Comparison of ENCODE assay signal across 17 cellular contexts in genomic region chr1:212500986-212501385, GRCh38.
"Had no signal": no experiment of that assay in that cellular context is flagged by ENCODE, and none has a peak within 500 bp of the region (broad histone marks: within the 10 kb centered on the region; RNA-seq: fewer than 3 reads in every experiment).

No MANE protein-coding gene starts in this region.

- ATAC-seq: gastroesophageal sphincter; left lobe of liver; mucosa of descending colon; naive thymus-derived CD8-positive, alpha-beta T cell; upper lobe of right lung had no signal

- H3K9me3 Mint-ChIP-seq: naive thymus-derived CD8-positive, alpha-beta T cell; stimulated activated naive CD8-positive, alpha-beta T cell treated with anti-CD3 and anti-CD28 coated beads, Interleukin-15, Interleukin-2, amounts not matched to agents 100 ng/mL and 50 ng/mL, for 24 hours had no signal

- H3K4me3 Mint-ChIP-seq: naive thymus-derived CD8-positive, alpha-beta T cell; stimulated activated naive CD8-positive, alpha-beta T cell treated with anti-CD3 and anti-CD28 coated beads, Interleukin-15, Interleukin-2, amounts not matched to agents 100 ng/mL and 50 ng/mL, for 24 hours had no signal

- H3K27ac Mint-ChIP-seq: naive thymus-derived CD8-positive, alpha-beta T cell; stimulated activated naive CD8-positive, alpha-beta T cell treated with anti-CD3 and anti-CD28 coated beads, Interleukin-15, Interleukin-2, amounts not matched to agents 100 ng/mL and 50 ng/mL, for 24 hours had no signal

- DNase-seq: effector memory CD4-positive, alpha-beta T cell; esophagus squamous epithelium; glutamatergic neuron; islet precursor cell; mucosa of descending colon; naive thymus-derived CD8-positive, alpha-beta T cell; posterior cingulate gyrus; stimulated activated CD4-positive, alpha-beta T cell treated with anti-CD3 and anti-CD28 coated beads, Interleukin-2, amount 100 ng/mL, for 48 hours; testis; upper lobe of right lung had no signal

- H3K36me3 Mint-ChIP-seq: naive thymus-derived CD8-positive, alpha-beta T cell had no signal

- H3K4me3 ChIP-seq: esophagus squamous epithelium, gastroesophageal sphincter, mucosa of descending colon, right atrium auricular region, smooth muscle cell, testis, tibial nerve, upper lobe of right lung, vagina had no signal

- H3K4me1 Mint-ChIP-seq: naive thymus-derived CD8-positive, alpha-beta T cell had no signal
